In the genomic region with DNA sequence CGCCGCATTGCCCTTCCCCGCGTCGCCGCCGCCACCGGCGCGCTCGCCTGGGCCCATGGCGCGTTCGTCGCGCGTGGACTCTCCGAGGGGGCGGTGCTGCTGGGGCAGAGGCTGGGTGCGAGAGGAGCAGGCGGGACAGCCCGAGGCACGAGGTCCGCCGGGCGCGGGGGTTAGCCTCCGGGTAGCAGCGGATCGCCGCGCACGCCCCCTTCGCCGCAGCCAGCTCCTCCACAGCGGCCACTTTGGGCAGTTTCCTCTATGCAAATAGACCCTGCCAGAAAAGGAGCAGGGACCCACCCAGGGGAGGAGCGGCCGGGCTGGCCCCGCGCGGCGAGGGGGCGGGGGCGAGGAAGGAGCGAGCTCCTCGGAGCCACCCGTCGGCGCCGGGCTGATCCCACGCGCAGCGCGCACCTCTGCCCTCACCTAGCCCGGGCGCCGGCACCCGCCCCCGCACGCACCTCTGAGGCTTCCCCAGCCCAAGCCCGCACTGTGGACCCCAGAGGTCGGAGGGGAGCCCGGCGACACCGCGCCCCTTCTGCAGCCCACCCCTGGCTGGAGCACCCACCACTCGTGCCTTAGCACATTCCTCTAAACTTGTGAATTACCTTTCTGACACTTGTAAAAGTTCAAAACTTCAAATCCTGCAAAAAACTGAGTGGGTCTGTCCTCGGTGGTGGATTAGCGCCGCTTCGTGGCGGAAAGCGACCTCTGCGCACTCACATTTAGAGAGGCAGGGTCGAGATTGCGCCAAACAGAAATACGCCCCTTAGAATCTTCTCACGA, we compare ENCODE assay signal across 8 cellular contexts. TPM values are rescaled to one million over a fixed set of nuclear protein-coding genes. Genes with fewer than 3 reads are reported as not detected.
A peak's percentile ranks its signal among the peaks of the same experiment; 100 is the strongest.
DNase-seq lines count a peak whose midpoint lies in the region; ATAC-seq and TF ChIP-seq lines count a peak whose summit lies in the region.

TSS of gene COL23A1 (minus strand) at position 253 of the 783 bp plus-strand sequence.

- ATAC-seq in GM21528 (IDR thresholded peaks at IDR 0.05; ENCODE audit: low FRiP score, unreplicated experiment) (peak; percentile 54), left cardiac atrium (peak; percentile 90), GM19035 (IDR thresholded peaks at IDR 0.05; ENCODE audit: unreplicated experiment) (no peak), HG03097 (IDR thresholded peaks at IDR 0.05; ENCODE audit: low FRiP score, unreplicated experiment) (no peak)

- H3K4me3 ChIP-seq in AG10803 (ENCODE audit: low read length), result peak within 1 kb of the TSS; percentile 38
- peak within 1 kb of the TSS in 2 of 4 donors; percentile 9 to 62 for H3K4me3 ChIP-seq in adrenal gland

- peaks cover 0 to 10% (median 5%) of the 10 kb centered on the region in 3 donors for H3K9me3 ChIP-seq in adrenal gland (replicated peaks in 1 of 3)

- TF ChIP-seq CTCF in AG10803 (conservative IDR thresholded peaks at IDR 0.05; ENCODE audit: low read length) (peak; percentile 70), adrenal gland (IDR thresholded peaks at IDR 0.05) (peak in 5 of 6 experiments; percentile 32 to 57 (median 51))

- no peaks in the 10 kb centered on the region for H3K36me3 ChIP-seq in adrenal gland (replicated peaks in 1 of 2)

- DNase-seq in AG10803 (ENCODE audit: low read depth) (peak; percentile 27), RPMI7951 (ENCODE audit: low read depth) (peak; percentile 9), adrenal gland (peak in 6 of 7 donors; percentile 25 to 36 (median 32)), left cardiac atrium (peak; percentile 80), posterior cingulate gyrus (peak in 9 of 10 donors; percentile 30 to 90 (median 56))

- H3K27me3 ChIP-seq in adrenal gland, result peaks cover 7% of the 10 kb centered on the region

- peaks cover 0 to 12% of the 10 kb centered on the region in 2 donors for H3K4me1 ChIP-seq in adrenal gland (replicated peaks in 1 of 2)

- 1 to 3% (median 1%) methylated on average over 12 to 78 of the region's 78 CpGs for WGBS in adrenal gland, 4 donors

- H3K27ac ChIP-seq in adrenal gland, result no peak within 1 kb of the TSS

- TF ChIP-seq POLR2A in adrenal gland (IDR thresholded peaks at IDR 0.05), result no peak

- intact Hi-C loops in adrenal gland (cut with DNase I), result no loop called here
- intact Hi-C loops in left cardiac atrium (cut with DNase I), result no loop called here
- intact Hi-C loops in posterior cingulate gyrus (cut with DNase I), result loop anchor here (2.0 kb wide), 2 partner anchors 310 to 356 kb away; no protein-coding TSS in a partner anchor

RNA-seq across cellular contexts. Expression of gene COL23A1, which starts in this region (rescaled TPM):
- total RNA-seq in RPMI7951 (2014; rRNA removed; shearing (Covaris generic)), result 0.12 and 0.39 TPM in 2 replicates
- 1 to 10 TPM in 3 of 8 donors, under 1 TPM in 5; 0.36 to 1.4 (median 0.88) TPM for total RNA-seq in adrenal gland
- polyA plus RNA-seq in adrenal gland, result 1 to 10 TPM in 2 of 3 donors, under 1 TPM in 1; 0.09 to 4.4 (median 2.4) TPM
- total RNA-seq in left cardiac atrium, result 1 to 10 TPM; 5.5 to 6.0 TPM

Comparison
In these comparisons a context has a peak if more than half of its experiments do, and no peak if none do; other contexts are left out.
1. Peak in DNase-seq in RPMI7951; RNA of the gene not detected or under 1 TPM.
2. DNase-seq: peak in every context shown above with its lines; median percentile 80 in left cardiac atrium; 56 in posterior cingulate gyrus; 32 in adrenal gland; 27 in AG10803; 9 in RPMI7951.
3. ATAC-seq: peak in GM21528 (single experiment) and left cardiac atrium (2 of 2); none in GM19035 (single experiment) and HG03097 (single experiment).